In genomic region chr6:14217728-14218637, GRCh38 we compare ENCODE assay signal across 17 cellular contexts.
DNase-seq lines count a peak whose midpoint lies in the region; ATAC-seq, FAIRE-seq and TF ChIP-seq lines count a peak whose summit lies in the region.
"Had no signal": no experiment of that assay in that cellular context is flagged by ENCODE, and none has a peak within 500 bp of the region (broad histone marks: within the 10 kb centered on the region; RNA-seq: fewer than 3 reads in every experiment).

No MANE protein-coding gene starts in this region.

- no peaks in the 10 kb centered on the region for H3K79me2 ChIP-seq in HepG2 (ENCODE audit: insufficient read depth, low read length)

- no peak overlapping the region for H3K27ac Mint-ChIP-seq in T-helper 2 cell treated with Interferon-gamma antibody and Interleukin-4, amounts not matched to agents 5 μg/mL and 100 μg/mL, for 36 hours
- H3K27ac Mint-ChIP-seq: CD4-positive, alpha-beta T cell had no signal

- TF ChIP-seq POLR2A in HepG2 (IDR thresholded peaks at IDR 0.05; ENCODE audit: insufficient read depth in 1 of 2, low read depth in 2 of 2, low read length in 2 of 2) (no peak), upper lobe of left lung (IDR thresholded peaks at IDR 0.05) (no peak)

- H3K27ac ChIP-seq in HepG2 (ENCODE audit: extremely low read length, insufficient read depth, low read length) = no peak overlapping the region
- H3K27ac ChIP-seq in upper lobe of left lung = peak overlapping the region in 3 of 4 donors; percentile 20 to 75 (median 53)
- no peak overlapping the region for H3K27ac ChIP-seq in aorta (ENCODE audit: low read depth in 1 of 2, low read length in 2 of 2)
- H3K27ac ChIP-seq: ascending aorta, suprapubic skin had no signal

- no peak for TF ChIP-seq EP300 in HepG2 (IDR thresholded peaks at IDR 0.05; ENCODE audit: low read depth in 2 of 2, low read length in 2 of 2)
- no peak for TF ChIP-seq EP300 in HepG2 (CRISPR knock-in tag; IDR thresholded peaks at IDR 0.05; ENCODE audit: borderline replicate concordance)
- TF ChIP-seq EP300 in upper lobe of left lung (IDR thresholded peaks at IDR 0.05) = no peak

- TF ChIP-seq CTCF in HepG2 (CRISPR knock-in tag; IDR thresholded peaks at IDR 0.05) (no peak), upper lobe of left lung (IDR thresholded peaks at IDR 0.05) (no peak)

- peaks cover 5% of the 10 kb centered on the region for H3K4me1 Mint-ChIP-seq in T-helper 2 cell treated with Interferon-gamma antibody and Interleukin-4, amounts not matched to agents 5 μg/mL and 100 μg/mL, for 36 hours (ENCODE audit: low read depth)

- peak overlapping the region; percentile 63 for H3K4me2 ChIP-seq in HepG2 (ENCODE audit: low read depth, low read length)

- no peak for DNase-seq in T-helper 2 cell treated with Interferon-gamma antibody and Interleukin-4, amounts not matched to agents 5 μg/mL and 100 μg/mL, for 36 hours (ENCODE audit: low spot score)
- no peak for DNase-seq in T-helper 2 cell
- peak; percentile 53 for DNase-seq in NCI-H82 treated with DMSO at 0.1 percent for 48 hours (lab: John Stamatoyannopoulos, UW; ENCODE audit: unreplicated experiment)
- peak; percentile 14 for DNase-seq in HepG2 (ENCODE audit: low spot score)
- DNase-seq in upper lobe of left lung = peak in 1 of 2 donors; percentile 59
- DNase-seq in NCI-H2227 treated with DMSO at 0.1 percent for 48 hours (lab: John Stamatoyannopoulos, UW) = no peak
- no peak for DNase-seq in DMS 273 (lab: John Stamatoyannopoulos, UW; ENCODE audit: unreplicated experiment)
- DNase-seq in aorta = no peak
- DNase-seq: activated gamma-delta T cell; CD4-positive, alpha-beta T cell; glutamatergic neuron; Karpas-422 had no signal

- peaks cover under 1% of the 10 kb centered on the region for H3K36me3 Mint-ChIP-seq in T-helper 2 cell treated with Interferon-gamma antibody and Interleukin-4, amounts not matched to agents 5 μg/mL and 100 μg/mL, for 36 hours (ENCODE audit: low read depth)

- in situ Hi-C loops in HepG2 (cut with HindIII; ENCODE audit: extremely low pct_ligation_motif_present, low pct_unique_long_range_greater_than_20kb) = loop anchor here (10.0 to 25.0 kb wide), 4 partner anchors 1019 to 1394 kb away; partner anchors contain the start of gene JARID2

- intact Hi-C loops in HepG2 (cut with micrococcal nuclease; ENCODE audit: unreplicated experiment) (loop anchor here (10.0 kb wide), 1 partner anchor 1027 kb away; the partner anchor contains the start of gene JARID2), aorta (cut with DNase I) (loop anchor here (10.0 kb wide), 1 partner anchor 1407 kb away; no protein-coding TSS in a partner anchor)

- H3K4me1 ChIP-seq in HepG2 (ENCODE audit: insufficient read depth, low read length) (0 out of 2 replicates have a peak, but pooled peaks cover 10% of the 10 kb centered on the region), upper lobe of left lung (peaks cover 0 to 8% (median 2%) of the 10 kb centered on the region in 4 donors), aorta (ENCODE audit: control insufficient read depth in 1 of 2, insufficient read depth in 2 of 2, low read length in 2 of 2) (no peaks in the 10 kb centered on the region)
- H3K4me1 ChIP-seq: ascending aorta, suprapubic skin had no signal

- H3K9me3 ChIP-seq in HepG2 (ENCODE audit: low read length) = no peaks in the 10 kb centered on the region
- no peaks in the 10 kb centered on the region for H3K9me3 ChIP-seq in upper lobe of left lung
- no peaks in the 10 kb centered on the region for H3K9me3 ChIP-seq in aorta (ENCODE audit: control insufficient read depth, low read length)
- H3K9me3 ChIP-seq: ascending aorta, suprapubic skin had no signal

- POLR2A ChIA-PET in HepG2 (lab: Yijun Ruan, JAX) = no interaction called here

- H4K20me1 ChIP-seq in HepG2 (ENCODE audit: insufficient read depth, low read length) = no peaks in the 10 kb centered on the region

- H3K36me3 ChIP-seq in HepG2 (replicated peaks in 1 of 2; ENCODE audit: control insufficient read depth in 1 of 2, insufficient read depth in 2 of 2, low read length in 2 of 2) (no peaks in the 10 kb centered on the region), upper lobe of left lung (no peaks in the 10 kb centered on the region), aorta (ENCODE audit: control insufficient read depth in 1 of 2, insufficient read depth in 2 of 2, low read length in 1 of 2) (no peaks in the 10 kb centered on the region)
- H3K36me3 ChIP-seq: ascending aorta, suprapubic skin had no signal

- H2AFZ ChIP-seq in HepG2 (ENCODE audit: low read length) = no peak overlapping the region

- H3K4me3 Mint-ChIP-seq in T-helper 2 cell treated with Interferon-gamma antibody and Interleukin-4, amounts not matched to agents 5 μg/mL and 100 μg/mL, for 36 hours = peak overlapping the region; percentile 34
- H3K4me3 Mint-ChIP-seq: CD4-positive, alpha-beta T cell had no signal

- no TSS peak for BruUV-seq in HepG2 (replicated peaks; lab: Mats Ljungman, UMichigan)

- no peak overlapping the region for H3K9ac ChIP-seq in HepG2 (ENCODE audit: insufficient read depth, low read depth, low read length)

- no peak for TF ChIP-seq RAD21 in HepG2 (CRISPR knock-in tag; IDR thresholded peaks at IDR 0.05)

- WGBS in HepG2 (ENCODE audit: low lambda C conversion rate) = 18% methylated on average over 12 of the region's 12 CpGs
- 62 to 67% methylated on average over 12 of the region's 12 CpGs for WGBS in upper lobe of left lung, 2 donors
- 91 to 92% methylated on average over 12 of the region's 12 CpGs for WGBS in aorta, 2 donors

- peak overlapping the region in 2 of 3 experiments; percentile 1 to 21; a peak in 1 of 6 replicates for H3K4me3 ChIP-seq in HepG2 (replicated peaks in 1 of 3; ENCODE audit: insufficient read depth in 1 of 3, low read depth in 2 of 3, low read length in 3 of 3)
- H3K4me3 ChIP-seq in upper lobe of left lung = peak overlapping the region in 2 of 4 donors; percentile 13 to 19
- no peak overlapping the region for H3K4me3 ChIP-seq in aorta (ENCODE audit: low read length in 2 of 2)
- H3K4me3 ChIP-seq: ascending aorta, suprapubic skin had no signal

- ATAC-seq in HepG2 = peak; percentile 85
- ATAC-seq in upper lobe of left lung (ENCODE audit: low FRiP score in 2 of 2) = peak; percentile 28 to 46
- ATAC-seq in aorta (ENCODE audit: low FRiP score) = no peak
- ATAC-seq: esophagus mucosa had no signal

- no peaks in the 10 kb centered on the region for H3K27me3 Mint-ChIP-seq in T-helper 2 cell treated with Interferon-gamma antibody and Interleukin-4, amounts not matched to agents 5 μg/mL and 100 μg/mL, for 36 hours (ENCODE audit: low read depth)

- H3K9me3 Mint-ChIP-seq in T-helper 2 cell treated with Interferon-gamma antibody and Interleukin-4, amounts not matched to agents 5 μg/mL and 100 μg/mL, for 36 hours = no peaks in the 10 kb centered on the region
- H3K9me3 Mint-ChIP-seq: CD4-positive, alpha-beta T cell had no signal

- CTCF ChIA-PET in HepG2 (lab: Yijun Ruan, JAX; ENCODE audit: low intra/inter-chr PET ratio, low total read pairs) = no interaction called here

- peaks cover 4 to 21% of the 10 kb centered on the region in 2 experiments; a peak in 4 of 5 replicates for H3K27me3 ChIP-seq in HepG2 (ENCODE audit: control insufficient read depth in 1 of 2, insufficient read depth in 2 of 2, low read length in 2 of 2)
- no peaks in the 10 kb centered on the region for H3K27me3 ChIP-seq in upper lobe of left lung
- no peaks in the 10 kb centered on the region for H3K27me3 ChIP-seq in aorta (ENCODE audit: control insufficient read depth in 1 of 2, insufficient read depth in 2 of 2, low read length in 1 of 2)
- H3K27me3 ChIP-seq: ascending aorta, suprapubic skin had no signal

- peak; percentile 50 for FAIRE-seq in HepG2 (lab: Jason Lieb, UNC)
- FAIRE-seq: colon, keratinocyte had no signal

TF ChIP-seq in HepG2, 621 proteins besides CTCF, POLR2A, EP300 and RAD21:
- no peak for TF ChIP-seq ZNF562 (CRISPR knock-in tag; IDR thresholded peaks at IDR 0.05; ENCODE audit: borderline replicate concordance)
- TF ChIP-seq HNF4A (CRISPR knock-in tag; IDR thresholded peaks at IDR 0.05) = 0 out of 2 replicates have a peak, but pooled peaks have one; percentile 12
- TF ChIP-seq KDM3A (CRISPR knock-in tag; IDR thresholded peaks at IDR 0.05; ENCODE audit: low read depth) = no peak
- TF ChIP-seq HDAC2 (CRISPR knock-in tag; IDR thresholded peaks at IDR 0.05) = peak; percentile 28; the same call in 1 of the 2 replicates

Comparison
In these comparisons a context has a peak if more than half of its experiments do, and no peak if none do; other contexts are left out.
1. DNase-seq: peak in NCI-H82 treated with DMSO at 0.1 percent for 48 hours (single experiment) and HepG2 (single experiment); none in T-helper 2 cell treated with Interferon-gamma antibody and Interleukin-4, amounts not matched to agents 5 μg/mL and 100 μg/mL, for 36 hours (single experiment), T-helper 2 cell (0 of 5), NCI-H2227 treated with DMSO at 0.1 percent for 48 hours (single experiment), DMS 273 (single experiment) and aorta (0 of 2).
2. H3K27ac ChIP-seq: peak in upper lobe of left lung (3 of 4); none in HepG2 (single experiment) and aorta (0 of 2).
3. H3K4me3 ChIP-seq: peak in HepG2 (2 of 3); none in aorta (0 of 2).